21 cellular contexts compared by ENCODE assay signal in genomic region chr5:119522841-119523240, GRCh38.
"Had no signal": no experiment of that assay in that cellular context is flagged by ENCODE, and none has a peak within 500 bp of the region (broad histone marks: within the 10 kb centered on the region; RNA-seq: fewer than 3 reads in every experiment).

No MANE protein-coding gene starts in this region.

- H3K9me3 ChIP-seq: esophagus muscularis mucosa, gastrocnemius medialis, lower lobe of right lung, sigmoid colon, thyroid gland, upper lobe of left lung, uterus had no signal

- H3K27ac ChIP-seq: coronary artery, epithelial cell of prostate, esophagus muscularis mucosa, gastrocnemius medialis, heart right ventricle, left lung, lower lobe of right lung, parathyroid adenoma, sigmoid colon, skin epidermis, stomach, thyroid gland, upper lobe of left lung, uterus had no signal

- DNase-seq: effector memory CD4-positive, alpha-beta T cell; gastrocnemius medialis; heart right ventricle; hypothalamus; kidney glomerular epithelial cell; left lung; lower lobe of right lung; sigmoid colon; stimulated activated naive CD4-positive, alpha-beta T cell; stomach; thyroid gland; upper lobe of left lung; uterus had no signal

- H3K36me3 ChIP-seq: uterus had no signal

- H3K27ac Mint-ChIP-seq: memory B cell; mesothelial cell of epicardium; natural killer cell treated with Interleukin-12 subunit alpha and Interleukin-12 subunit beta and Interleukin-15 and Interleukin-18, amount 100 ng/mL, for 72 hours had no signal

- H3K4me3 ChIP-seq: coronary artery, esophagus muscularis mucosa, gastrocnemius medialis, heart right ventricle, left lung, lower lobe of right lung, sigmoid colon, skin epidermis, stomach, thyroid gland, upper lobe of left lung, uterus had no signal

- H3K9me3 Mint-ChIP-seq: natural killer cell treated with Interleukin-12 subunit alpha and Interleukin-12 subunit beta and Interleukin-15 and Interleukin-18, amount 100 ng/mL, for 72 hours had no signal

- H3K4me1 ChIP-seq: gastrocnemius medialis, left lung, lower lobe of right lung, parathyroid adenoma, sigmoid colon, thyroid gland, upper lobe of left lung, uterus had no signal

- ATAC-seq: gastrocnemius medialis; heart right ventricle; left lung; lower lobe of right lung; natural killer cell treated with Interleukin-12 subunit alpha and Interleukin-12 subunit beta and Interleukin-15 and Interleukin-18, amount 100 ng/mL, for 72 hours had no signal

- H3K9ac ChIP-seq: parathyroid adenoma had no signal

- H3K4me3 Mint-ChIP-seq: memory B cell; mesothelial cell of epicardium; natural killer cell treated with Interleukin-12 subunit alpha and Interleukin-12 subunit beta and Interleukin-15 and Interleukin-18, amount 100 ng/mL, for 72 hours had no signal

- H3K27me3 ChIP-seq: esophagus muscularis mucosa, gastrocnemius medialis, heart right ventricle, left lung, sigmoid colon, stomach, thyroid gland, upper lobe of left lung, uterus had no signal

- H3K27me3 Mint-ChIP-seq: memory B cell; natural killer cell treated with Interleukin-12 subunit alpha and Interleukin-12 subunit beta and Interleukin-15 and Interleukin-18, amount 100 ng/mL, for 72 hours had no signal
